18 cellular contexts compared by ENCODE assay signal in genomic region chr16:76705883-76706282, GRCh38.
"Had no signal": no experiment of that assay in that cellular context is flagged by ENCODE, and none has a peak within 500 bp of the region (broad histone marks: within the 10 kb centered on the region; RNA-seq: fewer than 3 reads in every experiment).

No MANE protein-coding gene starts in this region.

- H3K4me1 ChIP-seq: gastrocnemius medialis, heart right ventricle, psoas muscle, right atrium auricular region, sigmoid colon had no signal

- H3K27me3 ChIP-seq: dorsolateral prefrontal cortex, gastrocnemius medialis, heart right ventricle, right atrium auricular region, sigmoid colon had no signal

- DNase-seq: cortex of kidney; dorsolateral prefrontal cortex; effector CD8-positive, alpha-beta T cell; gastrocnemius medialis; heart right ventricle; islet precursor cell; left colon; mesendoderm; naive B cell; nephron progenitor cell; psoas muscle; sigmoid colon; stimulated activated CD4-positive, alpha-beta T cell treated with anti-CD3 and anti-CD28 coated beads, Interleukin-12 subunit alpha, Interleukin-12 subunit beta, amount 100 ng/mL, for 4 hours; stimulated activated naive CD4-positive, alpha-beta T cell treated with Interleukin-2 at 50 U/mL for 16 hours; trophoblast cell had no signal

- H3K9me3 ChIP-seq: gastrocnemius medialis, heart right ventricle, psoas muscle, right atrium auricular region, sigmoid colon had no signal

- H3K36me3 ChIP-seq: gastrocnemius medialis, heart right ventricle, right atrium auricular region, sigmoid colon had no signal

- H3K4me3 ChIP-seq: dorsolateral prefrontal cortex, gastrocnemius medialis, heart right ventricle, psoas muscle, right atrium auricular region, sigmoid colon, skin epidermis had no signal

- ATAC-seq: esophagus mucosa, gastrocnemius medialis, heart right ventricle, left colon, psoas muscle had no signal
